22 cellular contexts compared by ENCODE assay signal in the genomic region with DNA sequence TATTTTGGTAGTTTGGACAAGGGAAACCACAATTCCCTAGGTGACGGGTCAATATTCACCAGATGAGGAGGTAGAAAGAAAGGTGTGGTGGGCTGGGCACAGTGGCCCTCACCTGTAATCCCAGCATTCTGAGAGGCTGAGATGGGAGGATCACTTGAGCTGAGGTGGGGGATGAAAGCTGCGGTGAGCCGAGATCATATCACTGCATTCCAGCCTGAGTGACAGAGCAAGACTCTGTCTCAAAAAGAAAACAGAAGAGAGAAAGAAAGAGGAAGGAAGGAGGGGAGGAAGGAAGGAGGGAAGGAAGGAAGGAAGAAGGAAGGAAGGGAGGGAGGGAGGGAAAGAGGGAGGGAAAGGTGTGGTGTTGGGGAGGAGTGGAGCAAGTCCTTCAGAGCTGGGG.
"Had no signal": no experiment of that assay in that cellular context is flagged by ENCODE, and none has a peak within 500 bp of the region (broad histone marks: within the 10 kb centered on the region; RNA-seq: fewer than 3 reads in every experiment).

No MANE protein-coding gene starts in this region.

- H3K9me3 Mint-ChIP-seq: type B pancreatic cell had no signal

- ATAC-seq: activated naive CD4-positive, alpha-beta T cell treated with anti-CD3 and anti-CD28 coated beads, Interleukin-2, amount 50 U/mL, for 72 hours; left lobe of liver; mucosa of descending colon; sciatic nerve; T-cell had no signal

- H3K4me1 ChIP-seq: parathyroid adenoma had no signal

- H3K4me3 ChIP-seq: adrenal gland, mucosa of descending colon, smooth muscle cell, stomach, testis had no signal

- H3K36me3 ChIP-seq: adrenal gland, stomach had no signal

- H2AFZ ChIP-seq: parathyroid adenoma had no signal

- H3K27me3 Mint-ChIP-seq: naive B cell, T-cell had no signal

- FAIRE-seq: keratinocyte had no signal

- H3K27me3 ChIP-seq: adrenal gland, stomach, testis had no signal

- H3K27ac Mint-ChIP-seq: activated CD4-positive, alpha-beta T cell treated with anti-CD3 and anti-CD28 coated beads, Interleukin-2, amount 10 ng/mL, durations not matched to agents 7 days and 5 days; activated naive CD4-positive, alpha-beta T cell treated with anti-CD3 and anti-CD28 coated beads, Interleukin-2, amount 50 U/mL, for 72 hours; T-cell; type B pancreatic cell had no signal

- H3K79me2 ChIP-seq: parathyroid adenoma had no signal

- H3K4me2 ChIP-seq: smooth muscle cell had no signal

- H3K9me3 ChIP-seq: adrenal gland, mucosa of descending colon, stomach, testis had no signal

- H3K36me3 Mint-ChIP-seq: activated naive CD4-positive, alpha-beta T cell treated with anti-CD3 and anti-CD28 coated beads, Interleukin-2, amount 50 U/mL, for 72 hours; naive B cell; T-cell; type B pancreatic cell had no signal

- H3K27ac ChIP-seq: adrenal gland, parathyroid adenoma, stomach, testis had no signal

- DNase-seq: activated CD4-positive, alpha-beta T cell treated with anti-CD3 and anti-CD28 coated beads, Interleukin-2, amount 10 ng/mL, durations not matched to agents 7 days and 5 days; activated CD8-positive, alpha-beta memory T cell treated with anti-CD3 and anti-CD28 coated beads, Interleukin-2, amount 50 U/mL, for 4 hours; activated gamma-delta T cell treated with Interleukin-2 at 50 U/mL for 16 hours; activated T-cell treated with anti-CD3 and anti-CD28 coated beads, Interleukin-2, amount 50 U/mL, for 48 hours; adrenal gland; dermis blood vessel endothelial cell; effector memory CD4-positive, alpha-beta T cell; foreskin fibroblast; hypothalamus; mucosa of descending colon; naive B cell; stimulated activated CD4-positive, alpha-beta T cell treated with anti-CD3 and anti-CD28 coated beads, Interleukin-4, amount 100 ng/mL, for 1 hour; stomach; T-cell; testis had no signal

- H3K4me3 Mint-ChIP-seq: activated CD4-positive, alpha-beta T cell treated with anti-CD3 and anti-CD28 coated beads, Interleukin-2, amount 10 ng/mL, durations not matched to agents 7 days and 5 days; naive B cell; T-cell; type B pancreatic cell had no signal

- H3K9ac ChIP-seq: parathyroid adenoma had no signal
